ENCODE assay signal across 1 cellular context in genomic region chr6:15378864-15379263, GRCh38.
A peak's percentile ranks its signal among the peaks of the same experiment; 100 is the strongest.
TF ChIP-seq lines count a peak whose summit lies in the region.

No MANE protein-coding gene starts in this region.

TF ChIP-seq in SK-N-SH, 30 proteins besides CTCF, POLR2A, EP300 and RAD21:
- TF ChIP-seq PBX3 (IDR thresholded peaks at IDR 0.05) (peak; percentile 22; the same call in 1 of the 2 replicates), TEAD4 (IDR thresholded peaks at IDR 0.05; ENCODE audit: borderline replicate concordance, insufficient read depth) (no peak), TCF12 (IDR thresholded peaks at IDR 0.05) (no peak), JUND (IDR thresholded peaks at IDR 0.05) (no peak)
